ENCODE assay signal across 8 cellular contexts in the genomic region with DNA sequence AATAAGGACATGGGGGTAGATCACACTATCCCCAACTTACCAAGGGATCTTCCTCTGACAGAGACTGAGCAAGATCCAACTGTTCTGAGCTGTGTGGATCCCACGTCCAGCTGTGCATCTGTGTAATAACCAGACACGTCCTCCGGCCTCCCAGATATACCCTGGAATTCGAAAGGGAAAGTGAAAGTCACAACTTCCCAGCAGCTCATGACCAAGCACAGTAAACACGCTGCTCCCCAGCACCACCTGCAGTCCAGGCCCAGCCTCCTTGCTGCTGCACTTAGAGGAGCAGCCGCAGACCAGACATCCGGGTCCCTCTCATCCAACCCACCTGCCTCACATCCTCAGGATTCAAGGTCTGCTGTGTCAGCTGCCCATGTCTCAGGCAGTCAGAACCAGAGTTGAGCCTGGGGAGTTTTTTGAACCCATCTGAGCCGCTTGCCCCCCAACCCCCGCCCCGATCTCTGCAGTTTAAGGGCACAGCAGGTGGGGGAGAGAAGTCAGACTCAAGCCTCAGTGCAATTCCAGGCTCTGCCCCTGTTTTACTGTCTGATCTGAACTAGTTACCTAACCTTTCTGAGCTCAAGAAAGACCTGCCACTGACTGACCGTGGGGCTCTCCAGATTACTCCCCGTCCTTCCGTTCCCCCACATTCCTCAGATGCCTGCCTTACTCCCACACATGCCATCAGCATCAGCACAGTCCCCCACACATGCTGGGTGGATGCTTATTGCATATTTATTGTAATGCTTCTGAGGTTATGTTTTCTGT. TPM values are rescaled to one million over a fixed set of nuclear protein-coding genes. Genes with fewer than 3 reads are reported as not detected.
DNase-seq lines count a peak whose midpoint lies in the region; ATAC-seq, FAIRE-seq and TF ChIP-seq lines count a peak whose summit lies in the region.

A gene with protein sequence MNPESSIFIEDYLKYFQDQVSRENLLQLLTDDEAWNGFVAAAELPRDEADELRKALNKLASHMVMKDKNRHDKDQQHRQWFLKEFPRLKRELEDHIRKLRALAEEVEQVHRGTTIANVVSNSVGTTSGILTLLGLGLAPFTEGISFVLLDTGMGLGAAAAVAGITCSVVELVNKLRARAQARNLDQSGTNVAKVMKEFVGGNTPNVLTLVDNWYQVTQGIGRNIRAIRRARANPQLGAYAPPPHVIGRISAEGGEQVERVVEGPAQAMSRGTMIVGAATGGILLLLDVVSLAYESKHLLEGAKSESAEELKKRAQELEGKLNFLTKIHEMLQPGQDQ (minus strand): TSS at position 127 of the 771 bp plus-strand sequence. CDS start 6,365 bp downstream, outside the sequence.

- peak within 1 kb of the TSS; percentile 70 for H3K27ac ChIP-seq in BLaER1
- peak within 1 kb of the TSS; percentile 73 for H3K27ac ChIP-seq in HepG2 (ENCODE audit: extremely low read length, insufficient read depth, low read length)

- H3K4me2 ChIP-seq in BLaER1 = peak within 1 kb of the TSS; percentile 99
- H3K4me2 ChIP-seq in HepG2 (ENCODE audit: low read depth, low read length) = peak within 1 kb of the TSS; percentile 94

- peak; percentile 94 for FAIRE-seq in HepG2 (lab: Jason Lieb, UNC)

- intact Hi-C loops in HepG2 (cut with micrococcal nuclease; ENCODE audit: unreplicated experiment) = loop anchor here (2.0 to 5.0 kb wide), 2 partner anchors 37 kb away; a partner anchor contains a TSS

- H3K27me3 ChIP-seq in BLaER1 (no peaks in the 10 kb centered on the region), HepG2 (ENCODE audit: control insufficient read depth in 1 of 2, insufficient read depth in 2 of 2, low read length in 2 of 2) (no peaks in the 10 kb centered on the region; a peak in 1 of 5 replicates)

- peaks cover 48% of the 10 kb centered on the region for H3K79me2 ChIP-seq in HepG2 (ENCODE audit: insufficient read depth, low read length)

- CTCF ChIA-PET in HepG2 (lab: Yijun Ruan, JAX; ENCODE audit: low intra/inter-chr PET ratio, low total read pairs) = interaction anchor here (1.3 kb wide), 1 partner anchor 45 kb away, joined by 4 read pairs; no protein-coding TSS in a partner anchor

- peak; percentile 85 for ATAC-seq in HG03442 (IDR thresholded peaks at IDR 0.05; ENCODE audit: unreplicated experiment)
- peak; percentile 98 for ATAC-seq in HepG2

- TF ChIP-seq POLR2A in HepG2 (IDR thresholded peaks at IDR 0.05; ENCODE audit: insufficient read depth in 1 of 2, low read depth in 2 of 2, low read length in 2 of 2) = peak; percentile 76 to 86

- H3K9ac ChIP-seq in BLaER1 (peak within 1 kb of the TSS; percentile 82), HepG2 (ENCODE audit: insufficient read depth, low read depth, low read length) (peak within 1 kb of the TSS; percentile 78)

- in situ Hi-C loops in HepG2 (cut with HindIII; ENCODE audit: extremely low pct_ligation_motif_present, low pct_unique_long_range_greater_than_20kb) = loop anchor here (10.0 kb wide), 1 partner anchor 45 kb away; no protein-coding TSS in a partner anchor

- peak within 1 kb of the TSS; percentile 12 for H2AFZ ChIP-seq in HepG2 (ENCODE audit: low read length)

- peak within 1 kb of the TSS; percentile 76 for H3K4me3 ChIP-seq in BLaER1
- peak within 1 kb of the TSS; percentile 71 to 94 (median 81) for H3K4me3 ChIP-seq in HepG2 (replicated peaks in 1 of 3; ENCODE audit: insufficient read depth in 1 of 3, low read depth in 2 of 3, low read length in 3 of 3)

- TF ChIP-seq CTCF in HepG2 (CRISPR knock-in tag; IDR thresholded peaks at IDR 0.05) = peak; percentile 91

- POLR2A ChIA-PET in HepG2 (lab: Yijun Ruan, JAX) = interaction anchor here (0.9 to 6.1 kb wide), 13 partner anchors 11 to 265 kb away, joined by 3 to 102 read pairs (median 5); a partner anchor contains a TSS

- DNase-seq in GM19238 (ENCODE audit: insufficient read length, low spot score) = peak; percentile 85
- peak; percentile 82 to 88 for DNase-seq in NCI-H526 (lab: John Stamatoyannopoulos, UW)
- DNase-seq in activated CD4-positive, alpha-beta T cell treated with anti-CD3 and anti-CD28 coated beads, Interleukin-2, amount 50 U/mL, for 4 hours = peak; percentile 81 to 83
- peak; percentile 89 to 94 for DNase-seq in dermis microvascular lymphatic vessel endothelial cell (ENCODE audit: low read depth in 2 of 2)
- DNase-seq in HepG2 (ENCODE audit: low spot score) = peak; percentile 94
- peak; percentile 84 for DNase-seq in stimulated activated CD4-positive, alpha-beta T cell treated with anti-CD3 and anti-CD28 coated beads, Interleukin-4, amount 100 ng/mL, for 1 hour

- H3K36me3 ChIP-seq in BLaER1 (peaks cover 23% of the 10 kb centered on the region), HepG2 (replicated peaks in 1 of 2; ENCODE audit: control insufficient read depth in 1 of 2, insufficient read depth in 2 of 2, low read length in 2 of 2) (peaks cover 5 to 14% of the 10 kb centered on the region in 2 experiments; a peak in 3 of 5 replicates)

- TF ChIP-seq EP300 in HepG2 (IDR thresholded peaks at IDR 0.05; ENCODE audit: low read depth in 2 of 2, low read length in 2 of 2) = peak in 1 of 2 experiments; percentile 27; a peak in 1 of 4 replicates
- TF ChIP-seq EP300 in HepG2 (CRISPR knock-in tag; IDR thresholded peaks at IDR 0.05; ENCODE audit: borderline replicate concordance) = no peak

- BruUV-seq in HepG2 (replicated peaks; lab: Mats Ljungman, UMichigan) = no TSS peak

- H4K20me1 ChIP-seq in BLaER1 (no peaks in the 10 kb centered on the region), HepG2 (ENCODE audit: insufficient read depth, low read length) (0 out of 2 replicates have a peak, but pooled peaks cover 4% of the 10 kb centered on the region)

- TF ChIP-seq RAD21 in HepG2 (CRISPR knock-in tag; IDR thresholded peaks at IDR 0.05) = no peak

- 7% methylated on average over 9 of the region's 13 CpGs for WGBS in HepG2 (ENCODE audit: low lambda C conversion rate)

- H3K9me3 ChIP-seq in BLaER1 (peaks cover 17% of the 10 kb centered on the region), HepG2 (ENCODE audit: low read length) (no peaks in the 10 kb centered on the region)

- peaks cover 32% of the 10 kb centered on the region for H3K4me1 ChIP-seq in BLaER1
- H3K4me1 ChIP-seq in HepG2 (ENCODE audit: insufficient read depth, low read length) = peaks cover 43% of the 10 kb centered on the region

TF ChIP-seq in HepG2, 621 proteins besides CTCF, POLR2A, EP300 and RAD21 (continues in another document):
- TF ChIP-seq RCOR2 (CRISPR knock-in tag; IDR thresholded peaks at IDR 0.05) (peak; percentile 46; the same call in 1 of the 2 replicates), CCDC6 (CRISPR knock-in tag; IDR thresholded peaks at IDR 0.05) (0 out of 2 replicates have a peak, but pooled peaks have one; percentile 48), TCF12 (IDR thresholded peaks at IDR 0.05) (no peak), TCF12 (CRISPR knock-in tag; IDR thresholded peaks at IDR 0.05) (no peak), ZNF772 (CRISPR knock-in tag; IDR thresholded peaks at IDR 0.05) (peak; percentile 75; the same call in 1 of the 2 replicates), ZNF605 (CRISPR knock-in tag; IDR thresholded peaks at IDR 0.05) (no peak)
- TF ChIP-seq, protein P1, sequence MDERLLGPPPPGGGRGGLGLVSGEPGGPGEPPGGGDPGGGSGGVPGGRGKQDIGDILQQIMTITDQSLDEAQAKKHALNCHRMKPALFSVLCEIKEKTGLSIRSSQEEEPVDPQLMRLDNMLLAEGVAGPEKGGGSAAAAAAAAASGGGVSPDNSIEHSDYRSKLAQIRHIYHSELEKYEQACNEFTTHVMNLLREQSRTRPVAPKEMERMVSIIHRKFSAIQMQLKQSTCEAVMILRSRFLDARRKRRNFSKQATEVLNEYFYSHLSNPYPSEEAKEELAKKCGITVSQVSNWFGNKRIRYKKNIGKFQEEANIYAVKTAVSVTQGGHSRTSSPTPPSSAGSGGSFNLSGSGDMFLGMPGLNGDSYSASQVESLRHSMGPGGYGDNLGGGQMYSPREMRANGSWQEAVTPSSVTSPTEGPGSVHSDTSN (CRISPR knock-in tag; IDR thresholded peaks at IDR 0.05) = no peak
- TF ChIP-seq, protein P2, sequence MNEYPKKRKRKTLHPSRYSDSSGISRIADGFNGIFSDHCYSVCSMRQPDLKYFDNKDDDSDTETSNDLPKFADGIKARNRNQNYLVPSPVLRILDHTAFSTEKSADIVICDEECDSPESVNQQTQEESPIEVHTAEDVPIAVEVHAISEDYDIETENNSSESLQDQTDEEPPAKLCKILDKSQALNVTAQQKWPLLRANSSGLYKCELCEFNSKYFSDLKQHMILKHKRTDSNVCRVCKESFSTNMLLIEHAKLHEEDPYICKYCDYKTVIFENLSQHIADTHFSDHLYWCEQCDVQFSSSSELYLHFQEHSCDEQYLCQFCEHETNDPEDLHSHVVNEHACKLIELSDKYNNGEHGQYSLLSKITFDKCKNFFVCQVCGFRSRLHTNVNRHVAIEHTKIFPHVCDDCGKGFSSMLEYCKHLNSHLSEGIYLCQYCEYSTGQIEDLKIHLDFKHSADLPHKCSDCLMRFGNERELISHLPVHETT (CRISPR knock-in tag; conservative IDR thresholded peaks at IDR 0.05) = no peak

RNA-seq across cellular contexts. Expression of the gene that starts here (rescaled TPM):
- 37.9 and 62.1 TPM in 2 replicates for total RNA-seq in dermis microvascular lymphatic vessel endothelial cell
- total RNA-seq in HepG2 (2016; rRNA removed; fragmentation: Illumina TruSeq; extraction: Trizol) = 28.7 and 34.3 TPM in 2 replicates
- 2.5 and 3.6 TPM in 2 replicates for total RNA-seq in HepG2 (2016; cell fraction: cytosol; rRNA removed; fragmentation: Illumina TruSeq; extraction: Trizol; ENCODE audit: low read depth)
- total RNA-seq in HepG2 (2016; cell fraction: insoluble cytoplasmic fraction; rRNA removed; fragmentation: Illumina TruSeq; extraction: Trizol) = 27.0 and 29.3 TPM in 2 replicates
- 8.2 and 9.0 TPM in 2 replicates for total RNA-seq in HepG2 (2016; cell fraction: membrane; rRNA removed; fragmentation: Illumina TruSeq; extraction: Trizol)
- total RNA-seq in HepG2 (2016; cell fraction: nucleus; rRNA removed; fragmentation: Illumina TruSeq; extraction: Trizol) = 16.8 and 21.4 TPM in 2 replicates
- 51.2 and 94.4 TPM in 2 replicates for polyA plus RNA-seq in HepG2 (2011; rRNA removed)
- polyA plus RNA-seq in HepG2 (2011; cell fraction: cytosol; rRNA removed) = 53.4 and 72.6 TPM in 2 replicates
- 195 and 245 TPM in 2 replicates for polyA plus RNA-seq in HepG2 (2011; cell fraction: nucleus; rRNA removed)
- polyA plus RNA-seq in HepG2 (2012) = 58.3 and 88.7 TPM in 2 replicates
- polyA plus RNA-seq in HepG2 (2016; cell fraction: cytosol; fragmentation: Illumina TruSeq; extraction: Trizol; ENCODE audit: low read depth) = 1.8 TPM in 2 replicates
- 20.2 and 26.3 TPM in 2 replicates for polyA plus RNA-seq in HepG2 (2016; cell fraction: insoluble cytoplasmic fraction; fragmentation: Illumina TruSeq; extraction: Trizol; ENCODE audit: low read depth)
- polyA plus RNA-seq in HepG2 (2016; cell fraction: membrane; fragmentation: Illumina TruSeq; extraction: Trizol; ENCODE audit: low read depth) = 4.4 and 5.1 TPM in 2 replicates
- 31.6 and 34.2 TPM in 2 replicates for polyA plus RNA-seq in HepG2 (2016; cell fraction: nucleus; fragmentation: Illumina TruSeq; extraction: Trizol; ENCODE audit: insufficient read depth, low read depth)
- polyA minus RNA-seq in HepG2 (2011; rRNA and poly(A)+ RNA removed; ENCODE audit: low replicate concordance) = 34.5 and 120 TPM in 2 replicates
- polyA minus RNA-seq in HepG2 (2011; cell fraction: cytosol; rRNA and poly(A)+ RNA removed) = 39.4 and 67.2 TPM in 2 replicates
- 44.7 and 77.3 TPM in 2 replicates for polyA minus RNA-seq in HepG2 (2011; cell fraction: nucleus; rRNA and poly(A)+ RNA removed)

Comparison
In these comparisons a context has a peak if more than half of its experiments do, and no peak if none do; other contexts are left out.
1. Peak in every context shown above with its lines: DNase-seq, ATAC-seq, H3K4me3 ChIP-seq and H3K27ac ChIP-seq.